Comparison of ENCODE assay signal across 8 cellular contexts in the genomic region with DNA sequence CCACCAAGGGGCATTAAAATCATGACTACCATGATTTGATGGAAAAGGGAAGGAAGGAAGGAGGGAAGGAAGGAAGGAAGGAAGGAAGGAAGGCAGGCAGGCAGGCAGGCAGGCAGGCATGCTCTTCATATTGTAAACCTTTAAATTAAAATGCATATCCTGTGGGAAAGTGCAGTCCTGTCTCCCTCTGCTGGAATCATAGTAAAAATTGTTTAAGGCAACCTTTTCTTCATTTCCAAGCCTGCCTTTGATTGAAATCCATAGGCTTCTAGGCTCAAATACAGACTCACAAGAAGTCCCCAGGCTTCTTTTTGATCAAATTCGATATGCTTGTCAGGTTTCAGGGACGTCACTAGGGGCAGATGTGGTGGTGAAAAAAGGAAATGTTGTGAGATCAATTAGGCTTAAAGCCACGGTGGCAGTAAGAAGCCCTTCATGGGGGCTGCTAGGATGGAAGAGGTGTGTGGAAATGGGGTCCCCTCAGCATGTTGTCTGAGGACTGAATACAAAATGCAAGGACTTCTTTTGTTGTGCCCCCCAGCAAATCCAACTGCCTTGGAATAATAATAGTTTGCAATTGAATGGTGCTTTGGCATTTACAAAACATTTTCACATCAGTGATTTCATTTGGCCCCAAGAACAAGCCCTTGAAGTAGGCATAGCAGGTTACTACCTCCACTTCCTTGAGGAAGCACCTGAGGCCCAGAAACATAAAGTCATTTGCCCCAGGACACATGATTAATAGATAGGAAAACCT. TPM values are rescaled to one million over a fixed set of nuclear protein-coding genes. Genes with fewer than 3 reads are reported as not detected.
A peak's percentile ranks its signal among the peaks of the same experiment; 100 is the strongest.
DNase-seq lines count a peak whose midpoint lies in the region; ATAC-seq, FAIRE-seq and TF ChIP-seq lines count a peak whose summit lies in the region.

No MANE protein-coding gene starts in this region.

- H3K4me3 ChIP-seq in DND-41 (ENCODE audit: low read depth in 1 of 2, low read length in 2 of 2) (no peak overlapping the region), IMR-90 (ENCODE audit: insufficient read depth, low read depth, low read length) (no peak overlapping the region), PC-3 (ENCODE audit: low read length) (no peak overlapping the region), endothelial cell of umbilical vein (replicated peaks in 1 of 3; ENCODE audit: insufficient read depth in 1 of 3, low read depth in 1 of 3, low read length in 3 of 3) (no peak overlapping the region)

- H3K4me2 ChIP-seq in DND-41 (ENCODE audit: insufficient read depth, low read length) (no peak overlapping the region), IMR-90 (ENCODE audit: low read depth, low read length) (no peak overlapping the region), PC-3 (ENCODE audit: low read length) (no peak overlapping the region), endothelial cell of umbilical vein (ENCODE audit: insufficient read depth, low read length) (no peak overlapping the region)

- H3K36me3 ChIP-seq in DND-41 (ENCODE audit: insufficient read depth, low read length) (no peaks in the 10 kb centered on the region), IMR-90 (ENCODE audit: control insufficient read depth, insufficient read depth, low read length) (no peaks in the 10 kb centered on the region), PC-3 (ENCODE audit: low read depth, low read length) (no peaks in the 10 kb centered on the region), endothelial cell of umbilical vein (ENCODE audit: control insufficient read depth in 2 of 2, extremely low read depth in 1 of 2, insufficient read depth in 2 of 2, low read length in 2 of 2) (no peaks in the 10 kb centered on the region)

- H3K27ac ChIP-seq in DND-41 (ENCODE audit: low read length) (no peak overlapping the region), IMR-90 (ENCODE audit: insufficient read depth, low read length) (no peak overlapping the region), PC-3 (ENCODE audit: low read length) (no peak overlapping the region), endothelial cell of umbilical vein (ENCODE audit: insufficient read depth, low read depth, low read length) (no peak overlapping the region)

- H4K91ac ChIP-seq in IMR-90 (ENCODE audit: insufficient read depth, low read depth, low read length) = no peak overlapping the region

- in situ Hi-C loops in IMR-90 (cut with MboI; ENCODE audit: low sequenced_read_pairs) = loop anchor here (5.0 to 10.0 kb wide), 2 partner anchors 118 to 260 kb away; no protein-coding TSS in a partner anchor

- FAIRE-seq in endothelial cell of umbilical vein (lab: Jason Lieb, UNC) = peak; percentile 76

- no peaks in the 10 kb centered on the region for H3K27me3 Mint-ChIP-seq in neural crest cell (ENCODE audit: low read depth)

- H4K5ac ChIP-seq in IMR-90 (ENCODE audit: low read depth, low read length) = no peak overlapping the region

- BruUV-seq in IMR-90 (replicated peaks; lab: Mats Ljungman, UMichigan) = no TSS peak
- no TSS peak for BruUV-seq in PC-3 (replicated peaks; lab: Mats Ljungman, UMichigan)
- BruUV-seq in endothelial cell of umbilical vein (replicated peaks; lab: Mats Ljungman, UMichigan) = no TSS peak

- ATAC-seq in DND-41 (ENCODE audit: insufficient read depth, low read depth) (peak; percentile 48), IMR-90 (ENCODE audit: low read depth) (peak; percentile 85), PC-3 (peak; percentile 70), HG03095 (IDR thresholded peaks at IDR 0.05; ENCODE audit: unreplicated experiment) (no peak), GM21447 (IDR thresholded peaks at IDR 0.05; ENCODE audit: unreplicated experiment) (no peak)

- POLR2A ChIA-PET in IMR-90 (lab: Charles Lee; ENCODE audit: unreplicated experiment) (no interaction called here), PC-3 (lab: Charles Lee; ENCODE audit: unreplicated experiment) (no interaction called here), endothelial cell of umbilical vein (lab: Charles Lee) (interaction anchor here (0.7 kb wide), 1 partner anchor 156 kb away, joined by 4 read pairs; no protein-coding TSS in a partner anchor)

- H3K9me3 Mint-ChIP-seq in neural crest cell = no peaks in the 10 kb centered on the region

- H3F3A ChIP-seq in PC-3 (ENCODE audit: low read length, unreplicated experiment) = no peaks in the 10 kb centered on the region

- H2BK120ac ChIP-seq in IMR-90 (ENCODE audit: low read depth, low read length) = no peak overlapping the region

- H3K23ac ChIP-seq in IMR-90 (ENCODE audit: low read depth, low read length) = no peak overlapping the region

- H4K8ac ChIP-seq in IMR-90 (ENCODE audit: low read depth in 2 of 2, low read length in 2 of 2) = no peak overlapping the region

- H3K79me2 ChIP-seq in DND-41 (ENCODE audit: insufficient read depth, low read length) = no peaks in the 10 kb centered on the region
- H3K79me2 ChIP-seq in PC-3 (ENCODE audit: low read length) = no peaks in the 10 kb centered on the region
- H3K79me2 ChIP-seq in endothelial cell of umbilical vein (ENCODE audit: control insufficient read depth, insufficient read depth, low read length) = no peaks in the 10 kb centered on the region

- H3K4me3 Mint-ChIP-seq in neural crest cell = no peak overlapping the region

- H3K4me1 Mint-ChIP-seq in neural crest cell = peaks cover 20% of the 10 kb centered on the region

- H3K79me1 ChIP-seq in IMR-90 (ENCODE audit: low read depth in 1 of 2, low read length in 2 of 2) = no peaks in the 10 kb centered on the region

- no peak overlapping the region for H2BK5ac ChIP-seq in IMR-90 (ENCODE audit: low read depth, low read length, poor library complexity, severe bottlenecking)

- no peak overlapping the region for H2AK9ac ChIP-seq in IMR-90 (replicated peaks; ENCODE audit: low read depth, low read length, poor library complexity)

- H2BK20ac ChIP-seq in IMR-90 (ENCODE audit: low read depth, low read length) = no peak overlapping the region

- H3K56ac ChIP-seq in IMR-90 (ENCODE audit: extremely low read depth, insufficient read depth, low read length) = no peak overlapping the region

- peak overlapping the region; percentile 84 for H3K27ac Mint-ChIP-seq in neural crest cell (ENCODE audit: unreplicated experiment)

- DNase-seq in DND-41 (peak; percentile 19), IMR-90 (peak; percentile 61), PC-3 (peak; percentile 58), endothelial cell of umbilical vein (ENCODE audit: low read depth, low spot score) (peak; percentile 60), neural crest cell (ENCODE audit: low read depth, low spot score) (peak; percentile 8)
- no peak for DNase-seq in stimulated activated CD4-positive, alpha-beta T cell treated with anti-CD3 and anti-CD28 coated beads, Interleukin-4, amount 100 ng/mL, for 1 hour

- no peaks in the 10 kb centered on the region for H3K9me2 ChIP-seq in PC-3 (replicated peaks; ENCODE audit: low read length)

- no peaks in the 10 kb centered on the region for H3K36me3 Mint-ChIP-seq in neural crest cell (ENCODE audit: low read depth)

- no peak overlapping the region for H2BK15ac ChIP-seq in IMR-90 (ENCODE audit: low read depth, low read length)

- CTCF ChIA-PET in IMR-90 (lab: Yijun Ruan, JAX) (interaction anchor here (0.6 to 1.5 kb wide), 4 partner anchors 19 to 260 kb away, joined by 3 to 7 read pairs (median 4); no protein-coding TSS in a partner anchor), PC-3 (lab: Charles Lee) (interaction anchor here (2.0 kb wide), 2 partner anchors 120 to 260 kb away, joined by 9 to 11 read pairs; no protein-coding TSS in a partner anchor), endothelial cell of umbilical vein (lab: Charles Lee) (interaction anchor here (0.6 to 6.7 kb wide), 19 partner anchors 9 to 259 kb away, joined by 3 to 196 read pairs (median 3); a partner anchor contains a TSS)

- H3K27me3 ChIP-seq in DND-41 (ENCODE audit: insufficient read depth, low read length, poor library complexity) (no peaks in the 10 kb centered on the region), IMR-90 (ENCODE audit: control insufficient read depth, insufficient read depth, low read length) (peaks cover 18% of the 10 kb centered on the region), PC-3 (ENCODE audit: low read length) (no peaks in the 10 kb centered on the region; the same call in 1 of the 2 replicates), endothelial cell of umbilical vein (ENCODE audit: control insufficient read depth in 2 of 2, insufficient read depth in 2 of 2, low read length in 2 of 2) (peaks cover 16 to 23% of the 10 kb centered on the region in 2 experiments)

- no peak for TF ChIP-seq POLR2A in IMR-90 (IDR thresholded peaks at IDR 0.05; ENCODE audit: low read depth, low read length)
- TF ChIP-seq POLR2A in endothelial cell of umbilical vein (IDR thresholded peaks at IDR 0.05; ENCODE audit: low read depth, low read length) = no peak

- TF ChIP-seq CTCF in DND-41 (IDR thresholded peaks at IDR 0.05; ENCODE audit: borderline replicate concordance, extremely low read depth, low read length, poor library complexity, severe bottlenecking) (peak; percentile 62), IMR-90 (conservative IDR thresholded peaks at IDR 0.05; ENCODE audit: low read depth, low read length) (peak; percentile 73), PC-3 (conservative IDR thresholded peaks at IDR 0.05; ENCODE audit: low read depth, low read length) (peak; percentile 59), endothelial cell of umbilical vein (IDR thresholded peaks at IDR 0.05; ENCODE audit: extremely low read depth in 1 of 2, insufficient read depth in 1 of 2, low read depth in 1 of 2, low read length in 2 of 2) (peak; percentile 36 to 43), neural crest cell (conservative IDR thresholded peaks at IDR 0.05) (peak; percentile 72)

- H2AK5ac ChIP-seq in IMR-90 (ENCODE audit: low read depth, low read length) = no peak overlapping the region

- TF ChIP-seq RAD21 in IMR-90 (IDR thresholded peaks at IDR 0.05; ENCODE audit: low read length) = peak; percentile 82

- no peak overlapping the region for H3K4ac ChIP-seq in IMR-90 (ENCODE audit: low read depth, low read length)

- H3K14ac ChIP-seq in IMR-90 (replicated peaks; ENCODE audit: low read depth, low read length) = no peak overlapping the region

- H3K9me1 ChIP-seq in IMR-90 (ENCODE audit: insufficient read depth, low read length) = no peaks in the 10 kb centered on the region
- H3K9me1 ChIP-seq in endothelial cell of umbilical vein (replicated peaks; ENCODE audit: control insufficient read depth, extremely low read depth, insufficient read depth, low read length) = no peaks in the 10 kb centered on the region

- H3K18ac ChIP-seq in IMR-90 (ENCODE audit: low read depth, low read length) = no peak overlapping the region

- H3K9me3 ChIP-seq in DND-41 (ENCODE audit: insufficient read depth, low read length, severe bottlenecking) = no peaks in the 10 kb centered on the region
- no peaks in the 10 kb centered on the region for H3K9me3 ChIP-seq in IMR-90 (ENCODE audit: control insufficient read depth, insufficient read depth, low read length)
- no peaks in the 10 kb centered on the region for H3K9me3 ChIP-seq in PC-3 (ENCODE audit: low read length)
- H3K9me3 ChIP-seq in endothelial cell of umbilical vein (replicated peaks; ENCODE audit: control insufficient read depth, insufficient read depth, low read length) = no peaks in the 10 kb centered on the region

- H4K20me1 ChIP-seq in DND-41 (ENCODE audit: insufficient read depth, low read length) = no peaks in the 10 kb centered on the region
- H4K20me1 ChIP-seq in IMR-90 (ENCODE audit: insufficient read depth, low read length) = no peaks in the 10 kb centered on the region
- no peaks in the 10 kb centered on the region for H4K20me1 ChIP-seq in PC-3 (ENCODE audit: low read length)
- H4K20me1 ChIP-seq in endothelial cell of umbilical vein (replicated peaks; ENCODE audit: control insufficient read depth, extremely low read depth, insufficient read depth, low read length) = no peaks in the 10 kb centered on the region

- dilution Hi-C loops in IMR-90 (cut with HindIII; ENCODE audit: low sequenced_read_pairs, unreplicated experiment) (no loop called here), endothelial cell of umbilical vein (cut with MboI; ENCODE audit: extremely low pct_ligation_motif_present, low sequenced_read_pairs) (no loop called here)

- H3K9ac ChIP-seq in DND-41 (ENCODE audit: low read depth, low read length) (no peak overlapping the region), IMR-90 (ENCODE audit: low read depth, low read length) (no peak overlapping the region), PC-3 (ENCODE audit: low read length) (no peak overlapping the region), endothelial cell of umbilical vein (replicated peaks; ENCODE audit: extremely low read depth, insufficient read depth, low read length) (no peak overlapping the region)

- no peak overlapping the region for H2AFZ ChIP-seq in DND-41 (ENCODE audit: low read depth, low read length)
- H2AFZ ChIP-seq in IMR-90 (replicated peaks; ENCODE audit: low read length, poor library complexity) = no peak overlapping the region
- no peak overlapping the region for H2AFZ ChIP-seq in PC-3 (ENCODE audit: low read length)
- H2AFZ ChIP-seq in endothelial cell of umbilical vein (ENCODE audit: low read depth, low read length) = no peak overlapping the region

- no CpG with 5 or more reads among the region's 3 CpGs for WGBS in IMR-90 (ENCODE audit: extremely low coverage in 2 of 2, insufficient read length in 1 of 2), 2 experiments

- H3K4me1 ChIP-seq in DND-41 (ENCODE audit: insufficient read depth, low read length) (peaks cover 13% of the 10 kb centered on the region), IMR-90 (ENCODE audit: control insufficient read depth, insufficient read depth, low read length) (no peaks in the 10 kb centered on the region), PC-3 (ENCODE audit: insufficient read depth, low read length) (no peaks in the 10 kb centered on the region), endothelial cell of umbilical vein (ENCODE audit: control insufficient read depth, extremely low read depth, insufficient read depth, low read length) (no peaks in the 10 kb centered on the region)

- intact Hi-C loops in IMR-90 (cut with micrococcal nuclease) = loop anchor here (1.0 kb wide), 2 partner anchors 120 to 260 kb away; no protein-coding TSS in a partner anchor
- intact Hi-C loops in PC-3 (cut with micrococcal nuclease) = loop anchor here (1.0 to 5.0 kb wide), 3 partner anchors 110 to 260 kb away; a partner anchor contains a TSS
- intact Hi-C loops in endothelial cell of umbilical vein (cut with micrococcal nuclease) = loop anchor here (1.0 to 2.0 kb wide), 4 partner anchors 56 to 260 kb away; no protein-coding TSS in a partner anchor

RNA-seq across cellular contexts. Expression of a gene that starts 25.6 kb away (rescaled TPM):
- total RNA-seq in IMR-90 (2012; rRNA removed) (not detected in 2 replicates), PC-3 (2014; rRNA removed) (not detected in 2 replicates), endothelial cell of umbilical vein (not detected in 2 replicates), neural crest cell (0.12 TPM in 1 of 2 replicates, not detected in the other)
- polyA plus RNA-seq in IMR-90 (2012; rRNA removed) (not detected in 2 replicates), endothelial cell of umbilical vein (not detected in 2 replicates)
- not detected in 2 replicates for polyA plus RNA-seq in IMR-90 (2012; cell fraction: cytosol; rRNA removed)
- not detected in 2 replicates for polyA plus RNA-seq in IMR-90 (2012; cell fraction: nucleus; rRNA removed; ENCODE audit: low replicate concordance)
- not detected in 2 replicates for polyA plus RNA-seq in endothelial cell of umbilical vein (2011; cell fraction: cytosol; rRNA removed)
- polyA plus RNA-seq in endothelial cell of umbilical vein (2011; cell fraction: nucleus; rRNA removed) = not detected in 2 replicates
- polyA plus RNA-seq in endothelial cell of umbilical vein (2012) = not detected in 2 replicates
- polyA minus RNA-seq in endothelial cell of umbilical vein = not detected in 2 replicates
- polyA minus RNA-seq in endothelial cell of umbilical vein (2011; cell fraction: cytosol; rRNA and poly(A)+ RNA removed) = not detected
- not detected in 2 replicates for polyA minus RNA-seq in endothelial cell of umbilical vein (2011; cell fraction: nucleus; rRNA and poly(A)+ RNA removed)

Comparison
In these comparisons a context has a peak if more than half of its experiments do, and no peak if none do; other contexts are left out.
1. ATAC-seq: peak in DND-41 (single experiment), IMR-90 (single experiment) and PC-3 (single experiment); none in HG03095 (single experiment) and GM21447 (single experiment).
2. Peak in every context shown above with its lines, with median percentiles within 50 percentile points of each other: CTCF ChIP-seq.